ENCODE assay signal across 8 cellular contexts in genomic region chr17:82213251-82214011, GRCh38. TPM values are rescaled to one million over a fixed set of nuclear protein-coding genes. Genes with fewer than 3 reads are reported as not detected.
A peak's percentile ranks its signal among the peaks of the same experiment; 100 is the strongest.
DNase-seq lines count a peak whose midpoint lies in the region; ATAC-seq and TF ChIP-seq lines count a peak whose summit lies in the region.

No MANE protein-coding gene starts in this region.

- H3K27ac ChIP-seq in fibroblast of lung (ENCODE audit: insufficient read depth, low read length) (peak overlapping the region; percentile 90), thyroid gland (peak overlapping the region; percentile 81 to 86 (median 84))

- ATAC-seq in HG02588 (IDR thresholded peaks at IDR 0.05; ENCODE audit: unreplicated experiment) = peak; percentile 11
- peak; percentile 29 to 38 (median 30) for ATAC-seq in natural killer cell

- H3K36me3 ChIP-seq in fibroblast of lung (ENCODE audit: control insufficient read depth, insufficient read depth, low read length) = no peaks in the 10 kb centered on the region
- H3K36me3 ChIP-seq in thyroid gland = no peaks in the 10 kb centered on the region

- peak overlapping the region; percentile 51 to 75 (median 66) for H3K4me3 ChIP-seq in fibroblast of lung (replicated peaks in 1 of 4; ENCODE audit: control extremely low read depth in 1 of 4, insufficient read depth in 1 of 4, low read depth in 3 of 4, low read length in 4 of 4)
- peak overlapping the region; percentile 23 to 95 (median 66) for H3K4me3 ChIP-seq in thyroid gland (replicated peaks in 1 of 3)

- peaks cover 36 to 59% of the 10 kb centered on the region in 2 donors for H3K4me1 Mint-ChIP-seq in natural killer cell

- peak overlapping the region; percentile 87 for H3K9ac ChIP-seq in fibroblast of lung (ENCODE audit: insufficient read depth, low read length)

- peak overlapping the region; percentile 93 for H3K4me2 ChIP-seq in fibroblast of lung (ENCODE audit: extremely low read depth, insufficient read depth, low read length)

- H3K9me3 ChIP-seq in fibroblast of lung (ENCODE audit: control insufficient read depth, insufficient read depth, low read depth, low read length) (no peaks in the 10 kb centered on the region), thyroid gland (no peaks in the 10 kb centered on the region)

- TF ChIP-seq CTCF in fibroblast of lung (conservative IDR thresholded peaks at IDR 0.05 in 1 of 2, IDR thresholded peaks at IDR 0.05 in 1 of 2; ENCODE audit: low read depth in 1 of 2, low read length in 2 of 2) (no peak), natural killer cell (IDR thresholded peaks at IDR 0.05) (no peak), thyroid gland (IDR thresholded peaks at IDR 0.05) (no peak)

- intact Hi-C loops in natural killer cell (cut with micrococcal nuclease) = no loop called here
- intact Hi-C loops in thyroid gland (cut with DNase I) = no loop called here

- no peaks in the 10 kb centered on the region for H3K27me3 Mint-ChIP-seq in natural killer cell (ENCODE audit: low read depth in 2 of 2)

- peak; percentile 92 for DNase-seq in G401 (ENCODE audit: low spot score)
- DNase-seq in NCI-H526 (lab: John Stamatoyannopoulos, UW) = peak; percentile 55 to 68
- DNase-seq in activated T-cell treated with anti-CD3 and anti-CD28 coated beads, Interleukin-2, amount 50 U/mL, for 48 hours = peak; percentile 78 to 79
- DNase-seq in fibroblast of lung (ENCODE audit: low read depth in 2 of 2) = peak; percentile 69 to 81
- peak; percentile 73 for DNase-seq in natural killer cell
- peak; percentile 44 to 50 for DNase-seq in thyroid gland
- DNase-seq in GDM1 (lab: John Stamatoyannopoulos, UW) = no peak

- no peaks in the 10 kb centered on the region for H3K9me3 Mint-ChIP-seq in natural killer cell

- peak overlapping the region; percentile 84 for H3K4me3 Mint-ChIP-seq in natural killer cell

- in situ Hi-C loops in G401 (cut with HindIII; ENCODE audit: low sequenced_read_pairs) = no loop called here

- H4K20me1 ChIP-seq in fibroblast of lung (ENCODE audit: control insufficient read depth, extremely low read depth, insufficient read depth, low read length) = no peaks in the 10 kb centered on the region

- peaks cover 3% of the 10 kb centered on the region for H3K79me2 ChIP-seq in fibroblast of lung (ENCODE audit: control insufficient read depth, insufficient read depth, low read length)

- H3K36me3 Mint-ChIP-seq in natural killer cell = no peaks in the 10 kb centered on the region

- H2AFZ ChIP-seq in fibroblast of lung (ENCODE audit: low read length) = peak overlapping the region; percentile 57

- TF ChIP-seq POLR2A in thyroid gland (IDR thresholded peaks at IDR 0.05) = no peak

- H3K4me1 ChIP-seq in fibroblast of lung (ENCODE audit: control insufficient read depth, extremely low read depth, insufficient read depth, low read length) = peaks cover 30% of the 10 kb centered on the region
- H3K4me1 ChIP-seq in thyroid gland = peaks cover 24 to 37% of the 10 kb centered on the region in 2 donors

- no peaks in the 10 kb centered on the region for H3K27me3 ChIP-seq in fibroblast of lung (ENCODE audit: control insufficient read depth, insufficient read depth, low read length)
- no peaks in the 10 kb centered on the region for H3K27me3 ChIP-seq in thyroid gland

- peak overlapping the region; percentile 92 to 96 for H3K27ac Mint-ChIP-seq in natural killer cell

- 11 to 42% methylated on average over 8 to 28 of the region's 37 CpGs for WGBS in thyroid gland, 2 donors

RNA-seq across cellular contexts. Expression of gene CCDC57, which starts 0.8 kb away (rescaled TPM):
- 16.6 and 22.1 TPM in 2 replicates for total RNA-seq in G401 (2014; rRNA removed; shearing (Covaris generic))
- total RNA-seq in fibroblast of lung = 8.2 and 10.1 TPM in 2 replicates
- 4.3 and 7.1 TPM in 2 replicates for polyA plus RNA-seq in fibroblast of lung
- polyA plus RNA-seq in fibroblast of lung (2012) = 4.4 and 7.8 TPM in 2 replicates
- 2.6 and 4.7 TPM in 2 replicates for polyA minus RNA-seq in fibroblast of lung (ENCODE audit: low replicate concordance)
- 10 to 100 TPM; 69.7 to 79.2 (median 75.1) TPM for total RNA-seq in natural killer cell
- total RNA-seq in thyroid gland = 10 to 100 TPM; 27.1 to 79.9 (median 50.9) TPM

RNA-seq across cellular contexts. Expression of gene SLC16A3, which starts 15.4 kb away (rescaled TPM):
- total RNA-seq in G401 (2014; rRNA removed; shearing (Covaris generic)) = 280 and 292 TPM in 2 replicates
- 99.4 and 107 TPM in 2 replicates for total RNA-seq in fibroblast of lung
- polyA plus RNA-seq in fibroblast of lung = 36.0 and 71.0 TPM in 2 replicates
- 114 and 177 TPM in 2 replicates for polyA plus RNA-seq in fibroblast of lung (2012)
- polyA minus RNA-seq in fibroblast of lung (ENCODE audit: low replicate concordance) = 65.0 and 109 TPM in 2 replicates
- total RNA-seq in natural killer cell = 100 to 1,000 TPM; 172 to 365 (median 296) TPM
- total RNA-seq in thyroid gland = 10 to 100 TPM; 42.1 to 75.5 (median 44.2) TPM
